In the genomic region with DNA sequence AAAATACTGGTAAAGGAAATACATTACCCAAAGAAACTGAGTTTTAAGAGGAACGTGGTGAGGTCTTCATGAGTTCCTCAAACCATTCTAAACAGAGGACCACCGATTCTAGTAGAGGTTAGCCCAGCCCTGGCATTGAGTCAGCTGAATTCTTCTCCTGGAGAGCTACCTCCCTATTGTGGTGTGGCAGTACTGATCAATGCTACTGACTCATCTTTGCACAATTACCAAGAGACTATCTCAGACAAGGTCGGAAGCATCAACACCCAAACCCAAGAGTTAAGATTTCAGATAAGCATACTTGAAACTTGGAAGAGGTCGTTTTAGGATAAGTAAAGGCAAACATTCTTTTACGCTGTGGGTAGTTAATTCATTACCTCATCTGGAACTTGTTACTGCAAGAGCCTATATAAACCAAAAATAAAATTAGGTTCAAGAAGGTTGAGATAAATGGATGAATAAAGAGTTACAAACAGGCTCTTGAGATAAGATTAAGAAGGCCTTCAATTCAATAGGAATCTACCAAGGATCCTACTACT, we compare ENCODE assay signal across 17 cellular contexts.
DNase-seq lines count a peak whose midpoint lies in the region; ATAC-seq, FAIRE-seq and TF ChIP-seq lines count a peak whose summit lies in the region.
"Had no signal": no experiment of that assay in that cellular context is flagged by ENCODE, and none has a peak within 500 bp of the region (broad histone marks: within the 10 kb centered on the region; RNA-seq: fewer than 3 reads in every experiment).

No MANE protein-coding gene starts in this region.

- H3K4me3 ChIP-seq in endodermal cell (ENCODE audit: low read length): peak overlapping the region; percentile 39
- H3K4me3 ChIP-seq: Peyer's patch had no signal

- WGBS in endodermal cell (ENCODE audit: insufficient coverage in 1 of 2, insufficient read length in 1 of 2), 2 experiments: 85 to 94% methylated on average over 2 to 5 of the region's 5 CpGs

- H3K4me1 ChIP-seq in endodermal cell (ENCODE audit: control insufficient read depth, insufficient read depth, low read length): peaks cover 18% of the 10 kb centered on the region
- H3K4me1 ChIP-seq: Peyer's patch had no signal

- H3K9ac ChIP-seq in endodermal cell (ENCODE audit: extremely low read depth, low read length, poor library complexity, severe bottlenecking): no peak overlapping the region

- H3K9me3 Mint-ChIP-seq in activated naive CD8-positive, alpha-beta T cell treated with anti-CD3 and anti-CD28 coated beads, Interleukin-2, amount 50 U/mL, for 24 hours: peaks cover 37% of the 10 kb centered on the region
- peaks cover 6% of the 10 kb centered on the region for H3K9me3 Mint-ChIP-seq in activated naive CD8-positive, alpha-beta T cell treated with anti-CD3 and anti-CD28 coated beads for 36 hours
- H3K9me3 Mint-ChIP-seq in endodermal cell: peaks cover 31% of the 10 kb centered on the region
- peaks cover 9% of the 10 kb centered on the region for H3K9me3 Mint-ChIP-seq in stimulated activated effector memory CD8-positive, alpha-beta T cell treated with anti-CD3 and anti-CD28 coated beads, Interleukin-12 subunit alpha, Interleukin-12 subunit beta, amount 100 ng/mL, for 72 hours

- H3K4me3 Mint-ChIP-seq in activated naive CD8-positive, alpha-beta T cell treated with anti-CD3 and anti-CD28 coated beads, Interleukin-2, amount 50 U/mL, for 24 hours: no peak overlapping the region
- no peak overlapping the region for H3K4me3 Mint-ChIP-seq in activated naive CD8-positive, alpha-beta T cell treated with anti-CD3 and anti-CD28 coated beads for 36 hours
- H3K4me3 Mint-ChIP-seq in endodermal cell: no peak overlapping the region
- no peak overlapping the region for H3K4me3 Mint-ChIP-seq in stimulated activated effector memory CD8-positive, alpha-beta T cell treated with anti-CD3 and anti-CD28 coated beads, Interleukin-12 subunit alpha, Interleukin-12 subunit beta, amount 100 ng/mL, for 72 hours
- H3K4me3 Mint-ChIP-seq: H9 had no signal

- no peak overlapping the region for H3K27ac Mint-ChIP-seq in activated naive CD8-positive, alpha-beta T cell treated with anti-CD3 and anti-CD28 coated beads, Interleukin-2, amount 50 U/mL, for 24 hours
- no peak overlapping the region for H3K27ac Mint-ChIP-seq in activated naive CD8-positive, alpha-beta T cell treated with anti-CD3 and anti-CD28 coated beads for 36 hours
- H3K27ac Mint-ChIP-seq in endodermal cell: no peak overlapping the region
- H3K27ac Mint-ChIP-seq in stimulated activated effector memory CD8-positive, alpha-beta T cell treated with anti-CD3 and anti-CD28 coated beads, Interleukin-12 subunit alpha, Interleukin-12 subunit beta, amount 100 ng/mL, for 72 hours: no peak overlapping the region
- H3K27ac Mint-ChIP-seq: H9 had no signal

- H3K36me3 Mint-ChIP-seq in activated naive CD8-positive, alpha-beta T cell treated with anti-CD3 and anti-CD28 coated beads, Interleukin-2, amount 50 U/mL, for 24 hours (ENCODE audit: low read depth): peaks cover 12% of the 10 kb centered on the region
- no peaks in the 10 kb centered on the region for H3K36me3 Mint-ChIP-seq in activated naive CD8-positive, alpha-beta T cell treated with anti-CD3 and anti-CD28 coated beads for 36 hours
- H3K36me3 Mint-ChIP-seq in endodermal cell (ENCODE audit: low read depth): no peaks in the 10 kb centered on the region
- H3K36me3 Mint-ChIP-seq in stimulated activated effector memory CD8-positive, alpha-beta T cell treated with anti-CD3 and anti-CD28 coated beads, Interleukin-12 subunit alpha, Interleukin-12 subunit beta, amount 100 ng/mL, for 72 hours: no peaks in the 10 kb centered on the region

- H3K36me3 ChIP-seq in endodermal cell (ENCODE audit: control insufficient read depth, insufficient read depth, low read length): no peaks in the 10 kb centered on the region
- H3K36me3 ChIP-seq: Peyer's patch had no signal

- peaks cover 10% of the 10 kb centered on the region for H3K27me3 Mint-ChIP-seq in activated naive CD8-positive, alpha-beta T cell treated with anti-CD3 and anti-CD28 coated beads, Interleukin-2, amount 50 U/mL, for 24 hours
- H3K27me3 Mint-ChIP-seq in activated naive CD8-positive, alpha-beta T cell treated with anti-CD3 and anti-CD28 coated beads for 36 hours: peaks cover 5% of the 10 kb centered on the region
- no peaks in the 10 kb centered on the region for H3K27me3 Mint-ChIP-seq in endodermal cell (ENCODE audit: insufficient read depth)

- DNase-seq in activated naive CD8-positive, alpha-beta T cell treated with anti-CD3 and anti-CD28 coated beads, Interleukin-2, amount 50 U/mL, for 24 hours: no peak
- DNase-seq in activated naive CD8-positive, alpha-beta T cell treated with anti-CD3 and anti-CD28 coated beads for 36 hours: no peak
- DNase-seq in RCC 7860 (ENCODE audit: low spot score) (peak; percentile 55), endodermal cell (no peak), D341Med (ENCODE audit: low spot score) (no peak), NK-92 (lab: John Stamatoyannopoulos, UW; ENCODE audit: unreplicated experiment) (no peak)
- DNase-seq in stimulated activated effector memory CD8-positive, alpha-beta T cell treated with anti-CD3 and anti-CD28 coated beads, Interleukin-12 subunit alpha, Interleukin-12 subunit beta, amount 100 ng/mL, for 72 hours (ENCODE audit: low spot score in 2 of 2): no peak
- DNase-seq: COR-L47, H9, NCI-H1105, NCI-H1694, NCI-H2107, NCI-H226, NCI-H524 treated with DMSO at 0.1 percent for 48 hours, Peyer's patch, SHP77 had no signal

- TF ChIP-seq CTCF in endodermal cell (conservative IDR thresholded peaks at IDR 0.05): no peak

- H3K4me1 Mint-ChIP-seq in activated naive CD8-positive, alpha-beta T cell treated with anti-CD3 and anti-CD28 coated beads, Interleukin-2, amount 50 U/mL, for 24 hours: peaks cover 50% of the 10 kb centered on the region
- H3K4me1 Mint-ChIP-seq in activated naive CD8-positive, alpha-beta T cell treated with anti-CD3 and anti-CD28 coated beads for 36 hours: peaks cover 10% of the 10 kb centered on the region
- peaks cover 18% of the 10 kb centered on the region for H3K4me1 Mint-ChIP-seq in endodermal cell
- peaks cover 25% of the 10 kb centered on the region for H3K4me1 Mint-ChIP-seq in stimulated activated effector memory CD8-positive, alpha-beta T cell treated with anti-CD3 and anti-CD28 coated beads, Interleukin-12 subunit alpha, Interleukin-12 subunit beta, amount 100 ng/mL, for 72 hours

- ATAC-seq in activated naive CD8-positive, alpha-beta T cell treated with anti-CD3 and anti-CD28 coated beads, Interleukin-2, amount 50 U/mL, for 24 hours: peak; percentile 70
- peak; percentile 67 for ATAC-seq in stimulated activated effector memory CD8-positive, alpha-beta T cell treated with anti-CD3 and anti-CD28 coated beads, Interleukin-12 subunit alpha, Interleukin-12 subunit beta, amount 100 ng/mL, for 72 hours

- no peaks in the 10 kb centered on the region for H3K27me3 ChIP-seq in endodermal cell (ENCODE audit: control insufficient read depth, insufficient read depth, low read length, poor library complexity, severe bottlenecking)
- H3K27me3 ChIP-seq: Peyer's patch had no signal

- peaks cover 29% of the 10 kb centered on the region for H3K9me3 ChIP-seq in endodermal cell (ENCODE audit: control insufficient read depth, low read length)

- no peak overlapping the region for H3K27ac ChIP-seq in endodermal cell (ENCODE audit: low read depth, low read length)
- H3K27ac ChIP-seq: C4-2B, Peyer's patch had no signal

- peak; percentile 44 for FAIRE-seq in RCC 7860 (lab: Jason Lieb, UNC)
